ENCODE assay signal across 12 cellular contexts in genomic region chr3:149369991-149370866, GRCh38. TPM values are rescaled to one million over a fixed set of nuclear protein-coding genes. Genes with fewer than 3 reads are reported as not detected.
DNase-seq lines count a peak whose midpoint lies in the region; ATAC-seq and TF ChIP-seq lines count a peak whose summit lies in the region.
"Had no signal": no experiment of that assay in that cellular context is flagged by ENCODE, and none has a peak within 500 bp of the region (broad histone marks: within the 10 kb centered on the region; RNA-seq: fewer than 3 reads in every experiment).

No MANE protein-coding gene starts in this region.

- H3K36me3 ChIP-seq in colonic mucosa (no peaks in the 10 kb centered on the region), lower lobe of right lung (peaks cover 24% of the 10 kb centered on the region), tibial nerve (no peaks in the 10 kb centered on the region)

- no peaks in the 10 kb centered on the region for H3K9me3 ChIP-seq in colonic mucosa
- H3K9me3 ChIP-seq in lower lobe of right lung = no peaks in the 10 kb centered on the region
- H3K9me3 ChIP-seq in tibial nerve = no peaks in the 10 kb centered on the region

- DNase-seq in NCI-H510A treated with DMSO at 0.1 percent for 48 hours (lab: John Stamatoyannopoulos, UW) (peak; percentile 18), NCI-H510A (lab: John Stamatoyannopoulos, UW) (no peak), colonic mucosa (no peak), lower lobe of right lung (no peak), tibial nerve (ENCODE audit: low spot score in 2 of 2) (no peak), NCI-H1436 treated with DMSO at 0.1 percent for 48 hours (lab: John Stamatoyannopoulos, UW) (no peak), NCI-H187 (lab: John Stamatoyannopoulos, UW) (no peak)
- DNase-seq: activated naive CD4-positive, alpha-beta T cell treated with anti-CD3 and anti-CD28 coated beads, Interleukin-2, amount 10 ng/mL, durations not matched to agents 7 days and 5 days; dorsolateral prefrontal cortex; immature natural killer cell; retina had no signal

- H3K27ac ChIP-seq in colonic mucosa = peak overlapping the region; percentile 71
- H3K27ac ChIP-seq in lower lobe of right lung = peak overlapping the region; percentile 26
- H3K27ac ChIP-seq in tibial nerve = peak overlapping the region in 3 of 4 donors; percentile 27 to 58 (median 50)

- intact Hi-C loops in colonic mucosa (cut with DNase I) = no loop called here
- intact Hi-C loops in lower lobe of right lung (cut with DNase I) = no loop called here

- H3K9ac ChIP-seq in colonic mucosa (ENCODE audit: low read depth in 2 of 2, low read length in 2 of 2) = peak overlapping the region in 1 of 2 donors; percentile 14

- TF ChIP-seq POLR2A in tibial nerve (IDR thresholded peaks at IDR 0.05) = no peak

- TF ChIP-seq CTCF in colonic mucosa (IDR thresholded peaks at IDR 0.05) (no peak), lower lobe of right lung (IDR thresholded peaks at IDR 0.05) (no peak), tibial nerve (IDR thresholded peaks at IDR 0.05) (no peak)

- H3K4me3 ChIP-seq in colonic mucosa (no peak overlapping the region), lower lobe of right lung (no peak overlapping the region), tibial nerve (no peak overlapping the region)

- no peak for ATAC-seq in lower lobe of right lung
- no peak for ATAC-seq in HG02571 (IDR thresholded peaks at IDR 0.05; ENCODE audit: unreplicated experiment)

- no peaks in the 10 kb centered on the region for H3K27me3 ChIP-seq in colonic mucosa
- no peaks in the 10 kb centered on the region for H3K27me3 ChIP-seq in lower lobe of right lung (ENCODE audit: low read depth)
- no peaks in the 10 kb centered on the region for H3K27me3 ChIP-seq in tibial nerve

- H3K4me1 ChIP-seq in colonic mucosa = peaks cover 11% of the 10 kb centered on the region
- H3K4me1 ChIP-seq in lower lobe of right lung = peaks cover 54% of the 10 kb centered on the region
- peaks cover 4 to 59% (median 9%) of the 10 kb centered on the region in 4 donors for H3K4me1 ChIP-seq in tibial nerve

- TF ChIP-seq EP300 in tibial nerve (IDR thresholded peaks at IDR 0.05) = no peak

- 54 to 64% methylated on average over 3 of the region's 3 CpGs for WGBS in tibial nerve, 2 donors

RNA-seq across cellular contexts. Expression of gene TM4SF1, which starts 7.2 kb away (rescaled TPM):
- total RNA-seq in colonic mucosa (10 to 100 TPM; 30.8 to 48.7 TPM), lower lobe of right lung (146 TPM), tibial nerve (100 to 1,000 TPM; 132 to 264 (median 169) TPM)

RNA-seq across cellular contexts. Expression of gene TM4SF18, which starts 36.8 kb away (rescaled TPM):
- total RNA-seq in colonic mucosa (1 to 10 TPM in 1 of 2 donors, under 1 TPM in 1; 0.72 to 2.1 TPM), lower lobe of right lung (6.5 TPM), tibial nerve (10 to 100 TPM in 1 of 4 donors, 1 to 10 TPM in 3; 1.5 to 12.7 (median 4.6) TPM)
